ENCODE assay signal across 8 cellular contexts in genomic region chr9:129884220-129885017, GRCh38. TPM values are rescaled to one million over a fixed set of nuclear protein-coding genes. Genes with fewer than 3 reads are reported as not detected.
DNase-seq lines count a peak whose midpoint lies in the region; ATAC-seq and TF ChIP-seq lines count a peak whose summit lies in the region.

No MANE protein-coding gene starts in this region.

- peak overlapping the region; percentile 75 for H3K27ac Mint-ChIP-seq in neural crest cell (ENCODE audit: unreplicated experiment)

- peaks cover 27 to 30% of the 10 kb centered on the region in 2 donors for H3K36me3 ChIP-seq in stomach smooth muscle (ENCODE audit: control insufficient read depth in 2 of 2, insufficient read depth in 2 of 2, low read length in 2 of 2)

- peaks cover 61% of the 10 kb centered on the region for H3K4me1 ChIP-seq in stomach smooth muscle (ENCODE audit: control insufficient read depth, insufficient read depth, low read length)

- TF ChIP-seq POLR2A in Raji (IDR thresholded peaks at IDR 0.05; ENCODE audit: insufficient read depth, low read depth, low read length) = peak; percentile 92

- peak overlapping the region; percentile 7 to 46 for H3K4me3 ChIP-seq in foreskin fibroblast (ENCODE audit: low read depth in 1 of 2, low read length in 2 of 2)
- H3K4me3 ChIP-seq in stomach smooth muscle (ENCODE audit: low read length in 2 of 2) = peak overlapping the region; percentile 54 to 70

- H3K4me3 Mint-ChIP-seq in neural crest cell = peak overlapping the region; percentile 83

- peak; percentile 14 for DNase-seq in DMS 273 treated with DMSO at 0.1 percent for 48 hours (lab: John Stamatoyannopoulos, UW)
- DNase-seq in Kasumi-1 (lab: John Stamatoyannopoulos, UW) = peak; percentile 85 to 88
- DNase-seq in activated effector memory CD4-positive, alpha-beta T cell treated with Interleukin-2 at 50 U/mL for 16 hours = peak; percentile 95
- DNase-seq in foreskin fibroblast = peak; percentile 83 to 94
- peak; percentile 73 for DNase-seq in neural crest cell (ENCODE audit: low read depth, low spot score)

- H3K27me3 Mint-ChIP-seq in neural crest cell (ENCODE audit: low read depth) = no peaks in the 10 kb centered on the region

- H3K27ac ChIP-seq in stomach smooth muscle (ENCODE audit: low read length) = peak overlapping the region; percentile 62

- no peaks in the 10 kb centered on the region for H3K9me3 Mint-ChIP-seq in neural crest cell

- H3K36me3 Mint-ChIP-seq in neural crest cell (ENCODE audit: low read depth) = peaks cover 6% of the 10 kb centered on the region

- no peaks in the 10 kb centered on the region for H3K27me3 ChIP-seq in stomach smooth muscle (ENCODE audit: control insufficient read depth in 1 of 2, insufficient read depth in 2 of 2, low read length in 2 of 2)

- H3K4me1 Mint-ChIP-seq in neural crest cell = peaks cover 38% of the 10 kb centered on the region

- no peaks in the 10 kb centered on the region for H3K9me3 ChIP-seq in stomach smooth muscle (ENCODE audit: control insufficient read depth in 2 of 2, low read length in 2 of 2)

- H3K9ac ChIP-seq in stomach smooth muscle (ENCODE audit: low read length in 2 of 2) = peak overlapping the region; percentile 29 to 44

- ATAC-seq in GM21619 (IDR thresholded peaks at IDR 0.05; ENCODE audit: unreplicated experiment) = peak; percentile 36

- no peak for TF ChIP-seq CTCF in foreskin fibroblast (IDR thresholded peaks at IDR 0.05; ENCODE audit: low read depth, low read length)
- TF ChIP-seq CTCF in neural crest cell (conservative IDR thresholded peaks at IDR 0.05) = no peak

RNA-seq across cellular contexts. Expression of gene USP20, which starts 49.2 kb away (rescaled TPM):
- 31.1 and 35.9 TPM in 2 replicates for total RNA-seq in neural crest cell

RNA-seq across cellular contexts. Expression of gene C9orf78, which starts 49.3 kb away (rescaled TPM):
- 32.7 and 34.6 TPM in 2 replicates for total RNA-seq in neural crest cell

Comparison
In these comparisons a context has a peak if more than half of its experiments do, and no peak if none do; other contexts are left out.
1. Peak in every context shown above with its lines: DNase-seq, ATAC-seq, H3K4me3 ChIP-seq and H3K27ac ChIP-seq.
2. DNase-seq: peak in every context shown above with its lines; median percentile 95 in activated effector memory CD4-positive, alpha-beta T cell treated with Interleukin-2 at 50 U/mL for 16 hours; 88 in foreskin fibroblast; 86 in Kasumi-1; 73 in neural crest cell; 14 in DMS 273 treated with DMSO at 0.1 percent for 48 hours.